Comparison of ENCODE assay signal across 11 cellular contexts in genomic region chr10:103637855-103638561, GRCh38.
DNase-seq lines count a peak whose midpoint lies in the region; ATAC-seq and TF ChIP-seq lines count a peak whose summit lies in the region.
"Had no signal": no experiment of that assay in that cellular context is flagged by ENCODE, and none has a peak within 500 bp of the region (broad histone marks: within the 10 kb centered on the region; RNA-seq: fewer than 3 reads in every experiment).

No MANE protein-coding gene starts in this region.

- H3K27ac ChIP-seq in colonic mucosa (peak overlapping the region; percentile 47), smooth muscle cell (ENCODE audit: low read depth) (peak overlapping the region; percentile 80)
- H3K27ac ChIP-seq: SK-N-MC had no signal

- H3K4me3 Mint-ChIP-seq in activated CD8-positive, alpha-beta T cell treated with anti-CD3 and anti-CD28 coated beads, Interleukin-2, amount 10 ng/mL, durations not matched to agents 7 days and 5 days: no peak overlapping the region

- no peak overlapping the region for H3K27ac Mint-ChIP-seq in activated CD8-positive, alpha-beta T cell treated with anti-CD3 and anti-CD28 coated beads, Interleukin-2, amount 10 ng/mL, durations not matched to agents 7 days and 5 days

- no peak overlapping the region for H2AFZ ChIP-seq in smooth muscle cell (ENCODE audit: low read depth)

- no peaks in the 10 kb centered on the region for H3K9me3 Mint-ChIP-seq in activated CD8-positive, alpha-beta T cell treated with anti-CD3 and anti-CD28 coated beads, Interleukin-2, amount 10 ng/mL, durations not matched to agents 7 days and 5 days (ENCODE audit: insufficient read depth)

- H3K4me1 ChIP-seq in colonic mucosa (peaks cover 5% of the 10 kb centered on the region), smooth muscle cell (ENCODE audit: low read depth) (peaks cover 26% of the 10 kb centered on the region)

- ATAC-seq in activated CD8-positive, alpha-beta T cell treated with anti-CD3 and anti-CD28 coated beads, Interleukin-2, amount 10 ng/mL, durations not matched to agents 7 days and 5 days: no peak
- no peak for ATAC-seq in HG03108 (IDR thresholded peaks at IDR 0.05; ENCODE audit: unreplicated experiment)
- ATAC-seq in GM19397 (IDR thresholded peaks at IDR 0.05; ENCODE audit: unreplicated experiment): no peak

- H3K9ac ChIP-seq in colonic mucosa (ENCODE audit: low read depth in 2 of 2, low read length in 2 of 2) (peak overlapping the region; percentile 14 to 39), smooth muscle cell (ENCODE audit: low read depth) (peak overlapping the region; percentile 52)

- H3K27me3 ChIP-seq in colonic mucosa: no peaks in the 10 kb centered on the region
- H3K27me3 ChIP-seq in smooth muscle cell (ENCODE audit: low read depth): no peaks in the 10 kb centered on the region

- H3K9me3 ChIP-seq in colonic mucosa: no peaks in the 10 kb centered on the region
- H3K9me3 ChIP-seq in smooth muscle cell (replicated peaks; ENCODE audit: low read depth): no peaks in the 10 kb centered on the region

- peaks cover 43% of the 10 kb centered on the region for H3K79me2 ChIP-seq in smooth muscle cell (ENCODE audit: low read depth)

- H3K4me2 ChIP-seq in smooth muscle cell: peak overlapping the region; percentile 45

- CTCF ChIA-PET in activated CD8-positive, alpha-beta T cell treated with anti-CD3 and anti-CD28 coated beads, Interleukin-2, amount 10 ng/mL, durations not matched to agents 7 days and 5 days (lab: Charles Lee): interaction anchor here (3.5 kb wide), 1 partner anchor 48 kb away, joined by 9 read pairs; no protein-coding TSS in a partner anchor

- H4K20me1 ChIP-seq in smooth muscle cell (ENCODE audit: low read depth): peaks cover 93% of the 10 kb centered on the region

- H3K36me3 ChIP-seq in colonic mucosa: no peaks in the 10 kb centered on the region
- no peaks in the 10 kb centered on the region for H3K36me3 ChIP-seq in smooth muscle cell (ENCODE audit: low read depth)

- peaks cover 3% of the 10 kb centered on the region for H3K4me1 Mint-ChIP-seq in activated CD8-positive, alpha-beta T cell treated with anti-CD3 and anti-CD28 coated beads, Interleukin-2, amount 10 ng/mL, durations not matched to agents 7 days and 5 days (ENCODE audit: low read depth)

- POLR2A ChIA-PET in activated CD8-positive, alpha-beta T cell treated with anti-CD3 and anti-CD28 coated beads, Interleukin-2, amount 10 ng/mL, durations not matched to agents 7 days and 5 days (lab: Charles Lee): no interaction called here

- H3K36me3 Mint-ChIP-seq in activated CD8-positive, alpha-beta T cell treated with anti-CD3 and anti-CD28 coated beads, Interleukin-2, amount 10 ng/mL, durations not matched to agents 7 days and 5 days (ENCODE audit: low read depth): no peaks in the 10 kb centered on the region

- H3K27me3 Mint-ChIP-seq in activated CD8-positive, alpha-beta T cell treated with anti-CD3 and anti-CD28 coated beads, Interleukin-2, amount 10 ng/mL, durations not matched to agents 7 days and 5 days (ENCODE audit: low read depth): no peaks in the 10 kb centered on the region

- no peak for TF ChIP-seq CTCF in colonic mucosa (IDR thresholded peaks at IDR 0.05)
- no peak for TF ChIP-seq CTCF in smooth muscle cell (IDR thresholded peaks at IDR 0.05; ENCODE audit: borderline replicate concordance, insufficient read depth, poor library complexity, severe bottlenecking)

- WGBS in smooth muscle cell (ENCODE audit: low lambda C conversion rate): 51% methylated on average over 19 of the region's 19 CpGs

- intact Hi-C loops in colonic mucosa (cut with DNase I): no loop called here

- H3K4me3 ChIP-seq in colonic mucosa (no peak overlapping the region), smooth muscle cell (no peak overlapping the region)
- H3K4me3 ChIP-seq: SK-N-MC had no signal

- DNase-seq in GM03348 (ENCODE audit: low spot score): peak; percentile 80
- DNase-seq in colonic mucosa: no peak
- DNase-seq in left kidney (ENCODE audit: low read depth, low spot score): peak; percentile 51
- no peak for DNase-seq in smooth muscle cell (lab: John Stamatoyannopoulos, UW; ENCODE audit: unreplicated experiment)
- no peak for DNase-seq in activated CD8-positive, alpha-beta T cell treated with anti-CD3 and anti-CD28 coated beads, Interleukin-2, amount 10 ng/mL, durations not matched to agents 7 days and 5 days
- no peak for DNase-seq in SHP77 treated with DMSO at 0.1 percent for 48 hours (lab: John Stamatoyannopoulos, UW)
- DNase-seq: NCI-H1048, small intestine had no signal

- H3F3A ChIP-seq in smooth muscle cell (ENCODE audit: low read depth): no peaks in the 10 kb centered on the region

Comparison
In these comparisons a context has a peak if more than half of its experiments do, and no peak if none do; other contexts are left out.
1. DNase-seq: peak in GM03348 (single experiment) and left kidney (single experiment); none in colonic mucosa (single experiment), smooth muscle cell (single experiment), activated CD8-positive, alpha-beta T cell treated with anti-CD3 and anti-CD28 coated beads, Interleukin-2, amount 10 ng/mL, durations not matched to agents 7 days and 5 days (single experiment) and SHP77 treated with DMSO at 0.1 percent for 48 hours (single experiment).